13 cellular contexts compared by ENCODE assay signal in the genomic region with DNA sequence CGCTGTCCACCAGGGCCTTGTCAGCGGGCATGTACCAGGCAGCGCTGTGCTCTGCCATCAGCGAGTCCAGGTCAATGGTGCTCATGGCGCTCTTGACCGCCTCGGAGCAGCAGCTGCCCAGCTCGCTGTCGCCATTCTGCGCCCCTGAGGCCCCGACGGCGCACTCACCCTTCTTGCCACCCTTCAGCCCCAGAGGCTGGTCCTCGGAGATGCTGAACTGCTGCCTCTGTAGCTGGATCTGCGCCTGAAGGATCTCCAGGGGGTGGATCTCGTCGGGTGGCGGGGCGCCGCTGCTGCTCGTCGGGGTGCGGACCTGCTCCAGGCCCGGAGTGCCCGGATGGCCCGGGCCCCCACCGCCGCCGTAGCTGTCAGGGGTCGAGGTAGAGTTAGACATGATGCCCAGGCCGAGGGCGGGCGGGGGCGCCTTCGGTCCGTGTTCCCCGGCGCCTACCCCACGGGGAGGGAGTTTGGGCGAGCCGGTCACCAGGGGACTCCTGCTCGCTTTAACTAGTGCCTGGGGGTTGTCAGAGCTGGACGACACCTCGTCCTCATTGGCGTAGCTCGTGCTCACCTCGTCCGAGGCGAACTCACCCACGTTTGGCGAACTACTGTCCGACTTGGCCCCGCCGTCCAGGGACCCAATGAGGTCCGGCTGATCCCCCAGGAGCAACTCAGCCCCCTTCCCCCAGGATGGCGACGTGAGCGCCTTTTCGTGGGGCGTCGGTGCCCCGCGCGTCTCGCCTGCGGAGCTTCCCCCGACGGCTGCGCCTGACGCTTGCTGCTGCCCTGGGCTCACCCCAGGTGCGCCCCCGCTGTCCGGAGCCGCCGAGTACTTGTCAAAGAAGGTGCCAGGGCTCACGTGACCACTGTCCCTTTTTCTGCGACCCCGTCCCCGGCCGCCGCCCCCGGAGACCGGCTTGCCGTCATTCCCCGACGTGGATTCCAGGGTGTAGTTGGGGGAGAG. TPM values are rescaled to one million over a fixed set of nuclear protein-coding genes. Genes with fewer than 3 reads are reported as not detected.
A peak's percentile ranks its signal among the peaks of the same experiment; 100 is the strongest.
DNase-seq lines count a peak whose midpoint lies in the region; ATAC-seq and TF ChIP-seq lines count a peak whose summit lies in the region.
"Had no signal": no experiment of that assay in that cellular context is flagged by ENCODE, and none has a peak within 500 bp of the region (broad histone marks: within the 10 kb centered on the region; RNA-seq: fewer than 3 reads in every experiment).

No MANE protein-coding gene starts in this region.

- peak overlapping the region in 1 of 2 experiments; percentile 38 for H3K14ac ChIP-seq in mesenchymal stem cell (ENCODE audit: low read length in 2 of 2)

- H3K4me2 ChIP-seq in mesenchymal stem cell (ENCODE audit: low read length, poor library complexity, severe bottlenecking) = peak overlapping the region; percentile 89

- H2AK5ac ChIP-seq in mesenchymal stem cell (ENCODE audit: low read length, severe bottlenecking) = no peak overlapping the region

- no peak overlapping the region for H2BK5ac ChIP-seq in mesenchymal stem cell (ENCODE audit: low read depth, low read length, poor library complexity, severe bottlenecking)

- peaks cover 1% of the 10 kb centered on the region for H3K79me1 ChIP-seq in mesenchymal stem cell (replicated peaks; ENCODE audit: low read length, poor library complexity, severe bottlenecking)

- H3K9me3 Mint-ChIP-seq in WTC11 (no peaks in the 10 kb centered on the region), endodermal cell (no peaks in the 10 kb centered on the region)
- no peaks in the 10 kb centered on the region for H3K9me3 Mint-ChIP-seq in activated naive CD4-positive, alpha-beta T cell treated with anti-CD3 and anti-CD28 coated beads for 36 hours

- CTCF ChIA-PET in WTC11 (lab: Charles Lee) = interaction anchor here (1.5 to 1.6 kb wide), 2 partner anchors 74 to 115 kb away, joined by 5 read pairs; no protein-coding TSS in a partner anchor
- CTCF ChIA-PET in activated naive CD4-positive, alpha-beta T cell treated with anti-CD3 and anti-CD28 coated beads for 36 hours (lab: Charles Lee) = no interaction called here

- intact Hi-C loops in activated naive CD4-positive, alpha-beta T cell treated with anti-CD3 and anti-CD28 coated beads for 36 hours (cut with micrococcal nuclease) = no loop called here

- H3K4me3 Mint-ChIP-seq in WTC11 (peak overlapping the region; percentile 60), endodermal cell (peak overlapping the region; percentile 40)
- H3K4me3 Mint-ChIP-seq in activated naive CD4-positive, alpha-beta T cell treated with anti-CD3 and anti-CD28 coated beads for 36 hours = no peak overlapping the region

- POLR2A ChIA-PET in WTC11 (lab: Charles Lee) = interaction anchor here (0.6 kb wide), 1 partner anchor 62 kb away, joined by 3 read pairs; no protein-coding TSS in a partner anchor

- H3K4me1 Mint-ChIP-seq in WTC11 (peaks cover 50% of the 10 kb centered on the region), endodermal cell (peaks cover 41% of the 10 kb centered on the region)
- peaks cover under 1% of the 10 kb centered on the region for H3K4me1 Mint-ChIP-seq in activated naive CD4-positive, alpha-beta T cell treated with anti-CD3 and anti-CD28 coated beads for 36 hours (ENCODE audit: low read depth)

- no peak overlapping the region for H2BK12ac ChIP-seq in mesenchymal stem cell (ENCODE audit: low read length in 2 of 2)

- H3K27me3 ChIP-seq in endodermal cell (ENCODE audit: control insufficient read depth, insufficient read depth, low read length, poor library complexity, severe bottlenecking) (peaks cover 57% of the 10 kb centered on the region), mesenchymal stem cell (ENCODE audit: control insufficient read depth in 1 of 2, insufficient read depth in 1 of 2, low read length in 2 of 2) (no peaks in the 10 kb centered on the region), stomach smooth muscle (ENCODE audit: control insufficient read depth in 1 of 2, insufficient read depth in 2 of 2, low read length in 2 of 2) (no peaks in the 10 kb centered on the region)

- H3K9ac ChIP-seq in endodermal cell (ENCODE audit: extremely low read depth, low read length, poor library complexity, severe bottlenecking) (no peak overlapping the region), mesenchymal stem cell (ENCODE audit: low read length) (peak overlapping the region; percentile 29), stomach smooth muscle (ENCODE audit: low read length in 2 of 2) (no peak overlapping the region)

- H3K9me3 ChIP-seq in endodermal cell (ENCODE audit: control insufficient read depth, low read length) (no peaks in the 10 kb centered on the region), mesenchymal stem cell (ENCODE audit: control insufficient read depth, low read length) (no peaks in the 10 kb centered on the region), stomach smooth muscle (ENCODE audit: control insufficient read depth in 2 of 2, low read length in 2 of 2) (no peaks in the 10 kb centered on the region)

- peaks cover 6% of the 10 kb centered on the region for H3K4me1 ChIP-seq in endodermal cell (ENCODE audit: control insufficient read depth, insufficient read depth, low read length)
- peaks cover 40% of the 10 kb centered on the region for H3K4me1 ChIP-seq in mesenchymal stem cell (ENCODE audit: control insufficient read depth, insufficient read depth, low read depth, low read length)
- peaks cover 57% of the 10 kb centered on the region for H3K4me1 ChIP-seq in stomach smooth muscle (ENCODE audit: control insufficient read depth, insufficient read depth, low read length)

- TF ChIP-seq CTCF in WTC11 (IDR thresholded peaks at IDR 0.05) = no peak
- no peak for TF ChIP-seq CTCF in endodermal cell (conservative IDR thresholded peaks at IDR 0.05)

- H2AFZ ChIP-seq in mesenchymal stem cell (ENCODE audit: low read depth, low read length) = no peak overlapping the region

- H2BK15ac ChIP-seq in mesenchymal stem cell (ENCODE audit: low read depth, poor library complexity, severe bottlenecking) = no peak overlapping the region

- no peaks in the 10 kb centered on the region for H3K36me3 Mint-ChIP-seq in WTC11
- peaks cover 9% of the 10 kb centered on the region for H3K36me3 Mint-ChIP-seq in endodermal cell (ENCODE audit: low read depth)
- no peaks in the 10 kb centered on the region for H3K36me3 Mint-ChIP-seq in activated naive CD4-positive, alpha-beta T cell treated with anti-CD3 and anti-CD28 coated beads for 36 hours (ENCODE audit: low read depth)

- WGBS in endodermal cell (ENCODE audit: insufficient coverage in 1 of 2, insufficient read length in 1 of 2), 2 experiments = 78 to 87% methylated on average over 65 to 86 of the region's 86 CpGs
- 59% methylated on average over 85 of the region's 86 CpGs for WGBS in mesenchymal stem cell

- H3K27ac Mint-ChIP-seq in WTC11 = no peak overlapping the region
- no peak overlapping the region for H3K27ac Mint-ChIP-seq in endodermal cell
- no peak overlapping the region for H3K27ac Mint-ChIP-seq in activated naive CD4-positive, alpha-beta T cell treated with anti-CD3 and anti-CD28 coated beads for 36 hours

- H2BK120ac ChIP-seq in mesenchymal stem cell (ENCODE audit: low read depth, low read length) = no peak overlapping the region

- H3K27ac ChIP-seq in endodermal cell (ENCODE audit: low read depth, low read length) (no peak overlapping the region), mesenchymal stem cell (ENCODE audit: low read length, poor library complexity, severe bottlenecking) (no peak overlapping the region), stomach smooth muscle (ENCODE audit: low read length) (peak overlapping the region; percentile 37)

- DNase-seq in WTC11 (ENCODE audit: low spot score) (no peak), endodermal cell (peak; percentile 73), mesenchymal stem cell (no peak), NCI-H345 treated with DMSO at 0.1 percent for 48 hours (lab: John Stamatoyannopoulos, UW; ENCODE audit: unreplicated experiment) (no peak), epidermal melanocyte (ENCODE audit: insufficient read length, low spot score) (no peak)
- no peak for DNase-seq in activated naive CD4-positive, alpha-beta T cell treated with anti-CD3 and anti-CD28 coated beads for 36 hours
- DNase-seq: activated CD4-positive, CD25-positive, alpha-beta regulatory T cell treated with anti-CD3 and anti-CD28 coated beads, Interleukin-2, amount 50 U/mL, for 72 hours; activated naive CD4-positive, alpha-beta T cell treated with Interleukin-2 at 50 U/mL for 16 hours; NCI-H187; T-helper 2 cell; trophoblast cell had no signal

- peaks cover 82% of the 10 kb centered on the region for H3K27me3 Mint-ChIP-seq in WTC11 (ENCODE audit: low read depth)
- peaks cover 54% of the 10 kb centered on the region for H3K27me3 Mint-ChIP-seq in endodermal cell (ENCODE audit: insufficient read depth)
- H3K27me3 Mint-ChIP-seq in activated naive CD4-positive, alpha-beta T cell treated with anti-CD3 and anti-CD28 coated beads for 36 hours (ENCODE audit: low read depth) = no peaks in the 10 kb centered on the region

- ATAC-seq in WTC11 (no peak), HG03354 (IDR thresholded peaks at IDR 0.05; ENCODE audit: poor library complexity, severe bottlenecking, unreplicated experiment) (no peak)

- H3K4ac ChIP-seq in mesenchymal stem cell (ENCODE audit: low read depth in 1 of 2, low read length in 2 of 2) = no peak overlapping the region

- H3K18ac ChIP-seq in mesenchymal stem cell (ENCODE audit: low read depth in 1 of 2, low read length in 2 of 2) = no peak overlapping the region

- H3K36me3 ChIP-seq in endodermal cell (ENCODE audit: control insufficient read depth, insufficient read depth, low read length) (no peaks in the 10 kb centered on the region), mesenchymal stem cell (ENCODE audit: control insufficient read depth in 1 of 2, insufficient read depth in 2 of 2, low read depth in 1 of 2, low read length in 2 of 2) (peaks cover 0 to 36% of the 10 kb centered on the region in 2 experiments), stomach smooth muscle (ENCODE audit: control insufficient read depth in 2 of 2, insufficient read depth in 2 of 2, low read length in 2 of 2) (no peaks in the 10 kb centered on the region)

- H3K4me3 ChIP-seq in endodermal cell (ENCODE audit: low read length) (no peak overlapping the region), mesenchymal stem cell (ENCODE audit: insufficient read depth in 1 of 2, low read depth in 1 of 2, low read length in 2 of 2) (peak overlapping the region in 1 of 2 experiments; percentile 86), stomach smooth muscle (ENCODE audit: low read length in 2 of 2) (peak overlapping the region; percentile 13 to 86)

- no peak overlapping the region for H4K8ac ChIP-seq in mesenchymal stem cell (ENCODE audit: low read length)

- no peak overlapping the region for H3K23ac ChIP-seq in mesenchymal stem cell (ENCODE audit: low read length in 2 of 2)

- no peak overlapping the region for H4K91ac ChIP-seq in mesenchymal stem cell (ENCODE audit: low read length)

RNA-seq across cellular contexts. Expression of gene MN1, which starts 4.4 kb away (rescaled TPM):
- total RNA-seq in WTC11 (2021) (16.3 to 21.3 TPM (median 16.7 TPM) in 3 replicates), endodermal cell (10 to 100 TPM in 1 of 2 donors, 1 to 10 TPM in 1; 4.4 to 17.8 TPM)
- polyA plus RNA-seq in endodermal cell (2013, experiment 1 of 2) = 41.5 TPM
- polyA plus RNA-seq in endodermal cell (2013, experiment 2 of 2) = 44.1 TPM
- polyA plus RNA-seq in mesenchymal stem cell (2013, experiment 1 of 2) = 8.0 TPM
- polyA plus RNA-seq in mesenchymal stem cell (2013, experiment 2 of 2) = 6.6 TPM
- under 1 TPM in 1 of 2 experiments, not detected in 1; 0.12 TPM for total RNA-seq in activated naive CD4-positive, alpha-beta T cell treated with anti-CD3 and anti-CD28 coated beads for 36 hours

Comparison
In these comparisons a context has a peak if more than half of its experiments do, and no peak if none do; other contexts are left out.
1. RNA of gene MN1, which starts 4.4 kb away (total RNA-seq): 16.3 to 21.3 TPM in WTC11 and 4.4 to 17.8 TPM in endodermal cell; 0.12 TPM in activated naive CD4-positive, alpha-beta T cell treated with anti-CD3 and anti-CD28 coated beads for 36 hours; every median in the first group is over 4 times any median in the second.